Comparison of ENCODE assay signal across 17 cellular contexts in genomic region chr5:125357660-125358059, GRCh38.
DNase-seq lines count a peak whose midpoint lies in the region; ATAC-seq and TF ChIP-seq lines count a peak whose summit lies in the region.
"Had no signal": no experiment of that assay in that cellular context is flagged by ENCODE, and none has a peak within 500 bp of the region (broad histone marks: within the 10 kb centered on the region; RNA-seq: fewer than 3 reads in every experiment).

No MANE protein-coding gene starts in this region.

- H3K36me3 ChIP-seq in DND-41 (ENCODE audit: insufficient read depth, low read length) = no peaks in the 10 kb centered on the region
- H3K36me3 ChIP-seq in mesendoderm (ENCODE audit: control insufficient read depth, insufficient read depth, low read length) = no peaks in the 10 kb centered on the region
- no peaks in the 10 kb centered on the region for H3K36me3 ChIP-seq in gastrocnemius medialis
- H3K36me3 ChIP-seq: heart right ventricle, left ventricle myocardium inferior, uterus had no signal

- H3K79me2 ChIP-seq in DND-41 (ENCODE audit: insufficient read depth, low read length) = no peaks in the 10 kb centered on the region
- no peaks in the 10 kb centered on the region for H3K79me2 ChIP-seq in mesendoderm (ENCODE audit: control insufficient read depth, insufficient read depth, low read length)

- H3K18ac ChIP-seq in mesendoderm (ENCODE audit: low read length) = no peak overlapping the region

- ATAC-seq in DND-41 (ENCODE audit: insufficient read depth, low read depth) (no peak; the same call in 2 of the 3 replicates), gastrocnemius medialis (no peak), HG03159 (IDR thresholded peaks at IDR 0.05; ENCODE audit: unreplicated experiment) (no peak)
- ATAC-seq: activated CD4-positive, alpha-beta T cell treated with anti-CD3 and anti-CD28 coated beads for 36 hours had no signal

- H2AFZ ChIP-seq in DND-41 (ENCODE audit: low read depth, low read length) = peak overlapping the region; percentile 15; the same call in 1 of the 2 replicates

- no peak overlapping the region for H3K23ac ChIP-seq in mesendoderm (ENCODE audit: low read length)

- no peak overlapping the region for H3K56ac ChIP-seq in mesendoderm (ENCODE audit: low read length)

- H4K20me1 ChIP-seq in DND-41 (ENCODE audit: insufficient read depth, low read length) = no peaks in the 10 kb centered on the region

- H2BK15ac ChIP-seq in mesendoderm (replicated peaks; ENCODE audit: low read depth) = no peak overlapping the region

- no peak for TF ChIP-seq POLR2A in gastrocnemius medialis (IDR thresholded peaks at IDR 0.05)

- H3K4me3 ChIP-seq in DND-41 (ENCODE audit: low read depth in 1 of 2, low read length in 2 of 2) = no peak overlapping the region
- H3K4me3 ChIP-seq in mesendoderm (ENCODE audit: low read length) = no peak overlapping the region
- H3K4me3 ChIP-seq in gastrocnemius medialis = no peak overlapping the region
- H3K4me3 ChIP-seq: heart right ventricle, left ventricle myocardium inferior, uterus had no signal

- H3K9ac ChIP-seq in DND-41 (ENCODE audit: low read depth, low read length) = no peak overlapping the region
- H3K9ac ChIP-seq in mesendoderm (ENCODE audit: low read length) = no peak overlapping the region

- no peak overlapping the region for H2AK5ac ChIP-seq in mesendoderm (ENCODE audit: low read length)

- intact Hi-C loops in gastrocnemius medialis (cut with DNase I; ENCODE audit: low total_unique reads) = no loop called here

- H3K4me2 ChIP-seq in DND-41 (ENCODE audit: insufficient read depth, low read length) (no peak overlapping the region), mesendoderm (ENCODE audit: low read length) (no peak overlapping the region)

- H3K79me1 ChIP-seq in mesendoderm (ENCODE audit: low read length) = no peaks in the 10 kb centered on the region

- H3K9me3 ChIP-seq in DND-41 (ENCODE audit: insufficient read depth, low read length, severe bottlenecking) (no peaks in the 10 kb centered on the region), gastrocnemius medialis (no peaks in the 10 kb centered on the region)

- peaks cover 11% of the 10 kb centered on the region for H3K4me1 ChIP-seq in DND-41 (ENCODE audit: insufficient read depth, low read length)
- no peaks in the 10 kb centered on the region for H3K4me1 ChIP-seq in mesendoderm (ENCODE audit: control insufficient read depth, low read depth, low read length)
- no peaks in the 10 kb centered on the region for H3K4me1 ChIP-seq in gastrocnemius medialis
- H3K4me1 ChIP-seq: heart right ventricle, left ventricle myocardium inferior, uterus had no signal

- TF ChIP-seq CTCF in DND-41 (IDR thresholded peaks at IDR 0.05; ENCODE audit: borderline replicate concordance, extremely low read depth, low read length, poor library complexity, severe bottlenecking) = no peak
- TF ChIP-seq CTCF in gastrocnemius medialis (IDR thresholded peaks at IDR 0.05 in 4 of 5, conservative IDR thresholded peaks at IDR 0.05 in 1 of 5) = no peak

- no peak overlapping the region for H2BK5ac ChIP-seq in mesendoderm (ENCODE audit: low read length)

- no peak overlapping the region for H4K8ac ChIP-seq in mesendoderm (ENCODE audit: low read depth, low read length)

- peak overlapping the region; percentile 5 for H3K4ac ChIP-seq in mesendoderm (ENCODE audit: low read depth, low read length)

- DNase-seq in DND-41 (no peak), Kasumi-1 (lab: John Stamatoyannopoulos, UW) (peak; percentile 18 to 28), T1000 (lab: John Stamatoyannopoulos, UW) (peak; percentile 19), mesendoderm (no peak), gastrocnemius medialis (no peak), middle frontal gyrus (ENCODE audit: extremely low spot score, low spot score) (no peak), KG1 (lab: John Stamatoyannopoulos, UW) (no peak)
- DNase-seq: activated CD4-positive, alpha-beta T cell treated with anti-CD3 and anti-CD28 coated beads for 36 hours; activated naive CD4-positive, alpha-beta T cell treated with anti-CD3 and anti-CD28 coated beads, Interleukin-2, amount 50 U/mL, for 16 hours; GDM1; heart right ventricle; left ventricle myocardium inferior; MV-4-11; NCI-H774; SHP77; uterus had no signal

- in situ Hi-C loops in gastrocnemius medialis (cut with MboI; ENCODE audit: low sequenced_read_pairs in 4 of 4) = no loop called here

- H2BK120ac ChIP-seq in mesendoderm (ENCODE audit: low read depth, low read length) = no peak overlapping the region

- H3K27me3 ChIP-seq in DND-41 (ENCODE audit: insufficient read depth, low read length, poor library complexity) = no peaks in the 10 kb centered on the region
- H3K27me3 ChIP-seq in mesendoderm (ENCODE audit: insufficient read depth, low read length, poor library complexity) = no peaks in the 10 kb centered on the region
- no peaks in the 10 kb centered on the region for H3K27me3 ChIP-seq in gastrocnemius medialis
- H3K27me3 ChIP-seq: heart right ventricle, uterus had no signal

- H3K27ac ChIP-seq in DND-41 (ENCODE audit: low read length) = peak overlapping the region; percentile 46; the same call in 1 of the 2 replicates
- H3K27ac ChIP-seq in mesendoderm (ENCODE audit: low read depth, low read length) = no peak overlapping the region
- H3K27ac ChIP-seq in gastrocnemius medialis = no peak overlapping the region
- H3K27ac ChIP-seq: heart right ventricle, left ventricle myocardium inferior, uterus had no signal

- H4K5ac ChIP-seq in mesendoderm (ENCODE audit: low read length) = no peak overlapping the region

Comparison
In these comparisons a context has a peak if more than half of its experiments do, and no peak if none do; other contexts are left out.
1. DNase-seq: peak in Kasumi-1 (2 of 2) and T1000 (single experiment); none in DND-41 (single experiment), mesendoderm (single experiment), gastrocnemius medialis (0 of 2), middle frontal gyrus (single experiment) and KG1 (single experiment).